1 cellular context compared by ENCODE assay signal in genomic region chr20:31815408-31816188, GRCh38.
TF ChIP-seq lines count a peak whose summit lies in the region.

No MANE protein-coding gene starts in this region.

TF ChIP-seq in WTC11, 78 proteins besides CTCF, POLR2A, EP300 and RAD21 (continued from another document):
- TF ChIP-seq ARID4B (CRISPR knock-in tag; IDR thresholded peaks at IDR 0.05; ENCODE audit: borderline replicate concordance) (no peak), NFE2L1 (CRISPR knock-in tag; IDR thresholded peaks at IDR 0.05) (no peak), ZMAT4 (CRISPR knock-in tag; IDR thresholded peaks at IDR 0.05) (no peak), ATF1 (CRISPR knock-in tag; IDR thresholded peaks at IDR 0.05) (no peak), SMAD3 (CRISPR knock-in tag; IDR thresholded peaks at IDR 0.05; ENCODE audit: borderline replicate concordance) (no peak), PREB (CRISPR knock-in tag; IDR thresholded peaks at IDR 0.05; ENCODE audit: borderline replicate concordance) (no peak), PRDM15 (CRISPR knock-in tag; IDR thresholded peaks at IDR 0.05) (no peak), ZNF425 (CRISPR knock-in tag; conservative IDR thresholded peaks at IDR 0.05) (no peak), NFATC4 (CRISPR knock-in tag; IDR thresholded peaks at IDR 0.05) (no peak)
